ENCODE assay signal across 11 cellular contexts in the genomic region with DNA sequence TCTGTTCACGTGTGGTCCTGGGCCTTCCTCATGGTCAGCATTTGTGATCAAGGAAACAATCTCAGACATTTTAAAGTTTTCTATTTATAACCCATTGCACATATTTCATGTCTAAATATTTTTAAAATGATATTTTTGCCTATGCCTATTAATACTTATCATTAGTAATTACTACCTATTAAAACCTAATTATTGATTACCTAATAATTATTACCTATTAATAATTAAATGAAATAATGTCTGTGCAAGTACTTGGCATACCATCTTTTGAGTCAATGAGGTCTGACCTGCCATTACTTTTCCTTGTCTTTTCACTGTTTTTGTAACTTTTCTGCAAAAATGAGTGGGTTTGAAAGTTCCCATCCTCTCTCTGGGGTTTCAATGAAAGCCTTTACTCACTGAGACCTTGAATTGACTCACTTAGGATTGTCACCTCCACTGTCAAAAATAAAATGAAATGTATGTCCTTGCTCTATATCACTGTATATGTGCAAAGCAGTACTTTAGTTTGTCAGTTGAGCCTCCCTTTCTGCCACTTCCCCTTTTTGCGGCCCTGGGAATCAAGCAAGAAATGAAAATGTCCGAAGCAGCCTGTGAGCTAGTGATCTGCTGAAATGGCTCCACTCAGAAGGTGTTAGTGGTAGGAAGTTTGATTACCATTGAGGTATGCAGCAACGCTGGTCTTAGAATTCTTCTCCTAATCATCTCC.
DNase-seq lines count a peak whose midpoint lies in the region; ATAC-seq and TF ChIP-seq lines count a peak whose summit lies in the region.
"Had no signal": no experiment of that assay in that cellular context is flagged by ENCODE, and none has a peak within 500 bp of the region (broad histone marks: within the 10 kb centered on the region; RNA-seq: fewer than 3 reads in every experiment).

No MANE protein-coding gene starts in this region.

- peak; percentile 84 for ATAC-seq in GM18505 (IDR thresholded peaks at IDR 0.05; ENCODE audit: unreplicated experiment)
- ATAC-seq in GM21528 (IDR thresholded peaks at IDR 0.05; ENCODE audit: low FRiP score, unreplicated experiment): peak; percentile 93
- peak; percentile 83 for ATAC-seq in HG03280 (IDR thresholded peaks at IDR 0.05; ENCODE audit: unreplicated experiment)
- ATAC-seq in upper lobe of right lung: no peak
- ATAC-seq in heart left ventricle: no peak

- TF ChIP-seq CTCF in upper lobe of right lung (IDR thresholded peaks at IDR 0.05) (no peak), heart left ventricle (IDR thresholded peaks at IDR 0.05) (no peak)

- no peaks in the 10 kb centered on the region for H3K27me3 ChIP-seq in upper lobe of right lung
- H3K27me3 ChIP-seq in heart left ventricle: no peaks in the 10 kb centered on the region

- H3K36me3 ChIP-seq in upper lobe of right lung (no peaks in the 10 kb centered on the region), heart left ventricle (peaks cover 0 to 10% (median 0%) of the 10 kb centered on the region in 9 donors)

- TF ChIP-seq POLR2A in GM18505 (IDR thresholded peaks at IDR 0.05; ENCODE audit: borderline replicate concordance, extremely low read depth, insufficient read depth, insufficient read length) (no peak), heart left ventricle (IDR thresholded peaks at IDR 0.05) (no peak)

- H3K4me1 ChIP-seq in upper lobe of right lung: no peaks in the 10 kb centered on the region
- H3K4me1 ChIP-seq in heart left ventricle: no peaks in the 10 kb centered on the region

- H3K9me3 ChIP-seq in upper lobe of right lung: no peaks in the 10 kb centered on the region
- peaks cover 0 to 9% (median 0%) of the 10 kb centered on the region in 12 donors for H3K9me3 ChIP-seq in heart left ventricle

- H3K27ac ChIP-seq in upper lobe of right lung: no peak overlapping the region
- H3K27ac ChIP-seq in heart left ventricle: no peak overlapping the region

- no peak overlapping the region for H3K4me3 ChIP-seq in upper lobe of right lung
- H3K4me3 ChIP-seq in heart left ventricle: no peak overlapping the region

- intact Hi-C loops in upper lobe of right lung (cut with DNase I): no loop called here
- intact Hi-C loops in heart left ventricle (cut with DNase I): no loop called here

- DNase-seq in SKM-1 treated with dmso at 0.1 percent for 144 hours (lab: John Stamatoyannopoulos, UW; ENCODE audit: unreplicated experiment): peak; percentile 25
- DNase-seq in upper lobe of right lung: no peak
- no peak for DNase-seq in activated naive CD4-positive, alpha-beta T cell treated with Interleukin-2 at 50 U/mL for 16 hours
- no peak for DNase-seq in NCI-H1417 (lab: John Stamatoyannopoulos, UW)
- no peak for DNase-seq in heart left ventricle
- DNase-seq: activated CD4-positive, CD25-positive, alpha-beta regulatory T cell treated with anti-CD3 and anti-CD28 coated beads, Interleukin-2, amount 50 U/mL, for 72 hours; activated naive CD8-positive, alpha-beta T cell treated with anti-CD3 and anti-CD28 coated beads, Interleukin-2, amount 10 ng/mL, durations not matched to agents 7 days and 5 days; trophoblast cell had no signal

- WGBS in heart left ventricle, 4 donors: 89 to 90% (median 89%) methylated on average over 4 of the region's 4 CpGs

Comparison
In these comparisons a context has a peak if more than half of its experiments do, and no peak if none do; other contexts are left out.
1. ATAC-seq: peak in GM18505 (single experiment), GM21528 (single experiment) and HG03280 (single experiment); none in upper lobe of right lung (single experiment) and heart left ventricle (0 of 4).